In the genomic region with DNA sequence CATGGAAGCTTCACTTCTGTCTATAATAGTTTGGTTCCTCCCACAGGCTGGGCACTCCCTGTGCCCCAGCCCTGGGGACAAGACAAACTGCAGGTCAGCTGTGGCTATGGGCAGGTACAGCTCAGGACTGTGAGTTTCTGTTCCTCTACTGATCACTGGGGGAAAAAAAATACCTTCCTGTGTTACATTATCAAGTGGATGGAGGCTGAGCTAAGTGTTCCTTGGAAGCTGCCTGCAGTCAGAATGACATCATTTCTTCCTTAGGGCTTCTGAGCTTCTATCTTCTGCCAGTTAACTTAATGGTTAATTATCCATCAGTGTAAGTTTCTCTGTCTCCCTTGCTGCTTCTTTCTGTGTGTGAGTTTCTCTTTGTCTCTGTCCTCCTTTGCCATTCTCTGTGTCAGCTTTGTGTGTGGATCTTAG, we compare ENCODE assay signal across 9 cellular contexts. TPM values are rescaled to one million over a fixed set of nuclear protein-coding genes. Genes with fewer than 3 reads are reported as not detected.
DNase-seq lines count a peak whose midpoint lies in the region; ATAC-seq, FAIRE-seq and TF ChIP-seq lines count a peak whose summit lies in the region.
"Had no signal": no experiment of that assay in that cellular context is flagged by ENCODE, and none has a peak within 500 bp of the region (broad histone marks: within the 10 kb centered on the region; RNA-seq: fewer than 3 reads in every experiment).

No MANE protein-coding gene starts in this region.

- peaks cover 5% of the 10 kb centered on the region; the same call in 1 of the 2 replicates for H3K36me3 ChIP-seq in OCI-LY1 (ENCODE audit: insufficient read depth, low read length)
- H3K36me3 ChIP-seq in pancreas, result no peaks in the 10 kb centered on the region

- H3K4me3 ChIP-seq in OCI-LY1 (ENCODE audit: low read depth, low read length, poor library complexity, severe bottlenecking) (no peak overlapping the region), pancreas (no peak overlapping the region)

- no peaks in the 10 kb centered on the region for H4K20me1 ChIP-seq in OCI-LY1 (ENCODE audit: insufficient read depth, low read length)

- peak overlapping the region; percentile 45 for H3K4me2 ChIP-seq in OCI-LY1 (ENCODE audit: low read length)

- intact Hi-C loops in left colon (cut with DNase I, micrococcal nuclease), result no loop called here
- intact Hi-C loops in pancreas (cut with DNase I), result no loop called here

- no peaks in the 10 kb centered on the region for H3K9me3 Mint-ChIP-seq in activated CD8-positive, alpha-beta memory T cell treated with anti-CD3 and anti-CD28 coated beads, Interleukin-2, amount 10 ng/mL, durations not matched to agents 7 days and 5 days (ENCODE audit: low read depth)
- H3K9me3 Mint-ChIP-seq in stimulated activated effector memory CD8-positive, alpha-beta T cell treated with anti-CD3 and anti-CD28 coated beads, Interleukin-12 subunit alpha, Interleukin-12 subunit beta, amount 100 ng/mL, for 72 hours, result no peaks in the 10 kb centered on the region

- peak overlapping the region; percentile 56 for H3K27ac ChIP-seq in OCI-LY1 (ENCODE audit: low read depth, low read length, poor library complexity, severe bottlenecking)
- H3K27ac ChIP-seq in pancreas, result no peak overlapping the region

- H3K4me1 ChIP-seq in OCI-LY1 (ENCODE audit: insufficient read depth, low read length, severe bottlenecking), result peaks cover 47% of the 10 kb centered on the region
- H3K4me1 ChIP-seq in pancreas, result no peaks in the 10 kb centered on the region

- H3K27me3 Mint-ChIP-seq in activated CD8-positive, alpha-beta memory T cell treated with anti-CD3 and anti-CD28 coated beads, Interleukin-2, amount 10 ng/mL, durations not matched to agents 7 days and 5 days, result no peaks in the 10 kb centered on the region

- no peak overlapping the region for H2AFZ ChIP-seq in OCI-LY1 (ENCODE audit: low read length)

- H3K4me3 Mint-ChIP-seq in activated CD8-positive, alpha-beta memory T cell treated with anti-CD3 and anti-CD28 coated beads, Interleukin-2, amount 10 ng/mL, durations not matched to agents 7 days and 5 days, result peak overlapping the region; percentile 39
- peak overlapping the region; percentile 37 for H3K4me3 Mint-ChIP-seq in stimulated activated effector memory CD8-positive, alpha-beta T cell treated with anti-CD3 and anti-CD28 coated beads, Interleukin-12 subunit alpha, Interleukin-12 subunit beta, amount 100 ng/mL, for 72 hours

- no peak for FAIRE-seq in pancreas (lab: Jason Lieb, UNC)

- ATAC-seq in activated CD8-positive, alpha-beta memory T cell treated with anti-CD3 and anti-CD28 coated beads, Interleukin-2, amount 10 ng/mL, durations not matched to agents 7 days and 5 days, result no peak
- peak; percentile 72 for ATAC-seq in HG02852 (IDR thresholded peaks at IDR 0.05; ENCODE audit: unreplicated experiment)
- no peak for ATAC-seq in stimulated activated effector memory CD8-positive, alpha-beta T cell treated with anti-CD3 and anti-CD28 coated beads, Interleukin-12 subunit alpha, Interleukin-12 subunit beta, amount 100 ng/mL, for 72 hours
- no peak for ATAC-seq in left colon
- no peak for ATAC-seq in pancreas

- peaks cover 49% of the 10 kb centered on the region for H3K36me3 Mint-ChIP-seq in activated CD8-positive, alpha-beta memory T cell treated with anti-CD3 and anti-CD28 coated beads, Interleukin-2, amount 10 ng/mL, durations not matched to agents 7 days and 5 days
- peaks cover 52% of the 10 kb centered on the region for H3K36me3 Mint-ChIP-seq in stimulated activated effector memory CD8-positive, alpha-beta T cell treated with anti-CD3 and anti-CD28 coated beads, Interleukin-12 subunit alpha, Interleukin-12 subunit beta, amount 100 ng/mL, for 72 hours

- peaks cover 51% of the 10 kb centered on the region for H3K4me1 Mint-ChIP-seq in activated CD8-positive, alpha-beta memory T cell treated with anti-CD3 and anti-CD28 coated beads, Interleukin-2, amount 10 ng/mL, durations not matched to agents 7 days and 5 days
- H3K4me1 Mint-ChIP-seq in stimulated activated effector memory CD8-positive, alpha-beta T cell treated with anti-CD3 and anti-CD28 coated beads, Interleukin-12 subunit alpha, Interleukin-12 subunit beta, amount 100 ng/mL, for 72 hours, result peaks cover 43% of the 10 kb centered on the region

- H3K27me3 ChIP-seq in OCI-LY1 (ENCODE audit: insufficient read depth, low read length), result no peaks in the 10 kb centered on the region
- peaks cover 0 to 4% (median 0%) of the 10 kb centered on the region in 4 donors for H3K27me3 ChIP-seq in pancreas

- no peak for TF ChIP-seq CTCF in OCI-LY1 (IDR thresholded peaks at IDR 0.05; ENCODE audit: low read length)
- TF ChIP-seq CTCF in pancreas (IDR thresholded peaks at IDR 0.05), result no peak

- H3F3A ChIP-seq in OCI-LY1 (ENCODE audit: insufficient read depth, low read length), result no peaks in the 10 kb centered on the region

- no peaks in the 10 kb centered on the region; the same call in none of the 2 replicates for H3K79me2 ChIP-seq in OCI-LY1 (ENCODE audit: insufficient read depth, low read length)

- no peak overlapping the region for H3K9ac ChIP-seq in OCI-LY1 (ENCODE audit: low read length)

- no peaks in the 10 kb centered on the region for H3K9me2 ChIP-seq in OCI-LY1 (ENCODE audit: low read depth, low read length)

- peak overlapping the region; percentile 70 for H3K27ac Mint-ChIP-seq in activated CD8-positive, alpha-beta memory T cell treated with anti-CD3 and anti-CD28 coated beads, Interleukin-2, amount 10 ng/mL, durations not matched to agents 7 days and 5 days
- H3K27ac Mint-ChIP-seq in stimulated activated effector memory CD8-positive, alpha-beta T cell treated with anti-CD3 and anti-CD28 coated beads, Interleukin-12 subunit alpha, Interleukin-12 subunit beta, amount 100 ng/mL, for 72 hours, result peak overlapping the region; percentile 8

- no peak for DNase-seq in activated CD8-positive, alpha-beta memory T cell treated with anti-CD3 and anti-CD28 coated beads, Interleukin-2, amount 10 ng/mL, durations not matched to agents 7 days and 5 days
- DNase-seq in activated CD8-positive, alpha-beta memory T cell treated with anti-CD3 and anti-CD28 coated beads, Interleukin-2, amount 50 U/mL, for 48 hours, result no peak
- no peak for DNase-seq in stimulated activated effector memory CD8-positive, alpha-beta T cell treated with anti-CD3 and anti-CD28 coated beads, Interleukin-12 subunit alpha, Interleukin-12 subunit beta, amount 100 ng/mL, for 72 hours (ENCODE audit: low spot score in 2 of 2)
- DNase-seq in left colon (no peak), pancreas (no peak)
- DNase-seq in stimulated activated CD4-positive, alpha-beta T cell treated with anti-CD3 and anti-CD28 coated beads, Interleukin-1b, Interleukin-23, amount 100 ng/mL, for 48 hours, result no peak
- DNase-seq: stimulated activated naive CD4-positive, alpha-beta T cell treated with Interleukin-2 at 50 U/mL for 16 hours had no signal

- H3K9me3 ChIP-seq in OCI-LY1 (ENCODE audit: low read length) (no peaks in the 10 kb centered on the region), pancreas (no peaks in the 10 kb centered on the region)

- CTCF ChIA-PET in activated CD8-positive, alpha-beta memory T cell treated with anti-CD3 and anti-CD28 coated beads, Interleukin-2, amount 10 ng/mL, durations not matched to agents 7 days and 5 days (lab: Charles Lee), result interaction anchor here (0.7 to 1.4 kb wide), 5 partner anchors 27 to 97 kb away, joined by 3 to 7 read pairs (median 3); no protein-coding TSS in a partner anchor

RNA-seq across cellular contexts. Expression of a gene that starts 4.6 kb away (rescaled TPM):
- total RNA-seq in activated CD8-positive, alpha-beta memory T cell treated with anti-CD3 and anti-CD28 coated beads, Interleukin-2, amount 10 ng/mL, durations not matched to agents 7 days and 5 days, result 10 to 100 TPM; 38.8 to 41.1 TPM
- total RNA-seq in left colon (under 1 TPM in 1 of 2 donors, not detected in 1; 0.34 TPM), pancreas (under 1 TPM in 1 of 6 donors, not detected in 5; 0.17 TPM)
- polyA plus RNA-seq in pancreas, result under 1 TPM; 0.23 to 0.38 TPM

RNA-seq across cellular contexts. Expression of a gene that starts 10.7 kb away (rescaled TPM):
- total RNA-seq in activated CD8-positive, alpha-beta memory T cell treated with anti-CD3 and anti-CD28 coated beads, Interleukin-2, amount 10 ng/mL, durations not matched to agents 7 days and 5 days, result 10 to 100 TPM; 47.3 to 59.6 TPM
- total RNA-seq in left colon (10 to 100 TPM; 67.0 to 76.9 TPM), pancreas (10 to 100 TPM; 12.1 to 19.7 (median 15.3) TPM)
- polyA plus RNA-seq in pancreas, result 10 to 100 TPM; 12.5 to 19.6 TPM

Comparison
In these comparisons a context has a peak if more than half of its experiments do, and no peak if none do; other contexts are left out.
1. RNA of a gene that starts 4.6 kb away (total RNA-seq): 38.8 to 41.1 TPM in activated CD8-positive, alpha-beta memory T cell treated with anti-CD3 and anti-CD28 coated beads, Interleukin-2, amount 10 ng/mL, durations not matched to agents 7 days and 5 days; 0.34 TPM in left colon and 0.17 TPM in pancreas; every median in the first group is over 10 times any median in the second.